12 cellular contexts compared by ENCODE assay signal in the genomic region with DNA sequence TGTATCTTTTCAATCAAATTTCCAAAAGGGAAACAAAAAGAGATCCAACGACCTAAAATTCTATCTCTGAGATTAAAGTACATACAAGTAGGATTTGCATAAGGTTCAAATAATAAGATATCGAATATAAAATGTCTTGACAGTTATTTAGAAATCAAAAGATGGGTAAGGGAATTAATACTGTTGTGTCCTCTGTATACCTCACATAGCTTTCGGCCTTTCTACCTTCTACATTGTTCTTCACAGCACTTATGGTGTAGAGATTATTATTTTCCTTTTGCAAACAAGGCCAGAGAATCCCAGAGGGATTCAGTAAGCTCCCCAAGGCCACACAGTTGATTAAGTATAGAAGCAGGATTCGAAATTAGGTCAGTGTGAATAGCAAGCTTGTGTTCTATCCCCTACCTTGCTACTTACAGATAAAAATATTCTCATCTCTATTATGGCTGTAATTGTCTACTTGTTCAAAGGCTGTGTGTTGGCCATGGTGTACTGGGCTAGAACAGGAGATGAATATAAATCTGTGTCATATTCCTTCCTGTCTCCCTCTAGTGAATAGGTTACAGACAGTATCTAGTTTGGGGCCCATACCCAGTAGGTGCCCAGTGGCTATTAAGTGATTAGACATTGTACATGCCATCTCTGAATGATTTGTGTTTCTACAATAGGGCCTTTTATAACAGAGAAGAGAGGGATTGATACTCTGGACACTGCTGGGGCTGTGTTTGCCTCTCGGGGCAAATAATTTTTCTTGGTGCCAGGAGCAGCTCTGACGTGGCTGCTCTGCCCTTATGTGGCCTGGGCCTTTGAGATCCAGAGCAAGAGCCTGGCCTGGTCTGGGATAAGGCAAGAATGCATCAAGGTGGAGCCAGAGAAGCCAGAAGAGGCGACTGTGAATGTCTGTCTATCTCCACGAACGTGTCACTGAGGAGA.
DNase-seq lines count a peak whose midpoint lies in the region; ATAC-seq and TF ChIP-seq lines count a peak whose summit lies in the region.
"Had no signal": no experiment of that assay in that cellular context is flagged by ENCODE, and none has a peak within 500 bp of the region (broad histone marks: within the 10 kb centered on the region; RNA-seq: fewer than 3 reads in every experiment).

No MANE protein-coding gene starts in this region.

- CTCF ChIA-PET in Caco-2 (lab: Charles Lee) = no interaction called here

- no peaks in the 10 kb centered on the region for H4K20me1 ChIP-seq in neural progenitor cell (ENCODE audit: low read depth)

- peak overlapping the region; percentile 44 for H2AFZ ChIP-seq in neural progenitor cell (replicated peaks)

- intact Hi-C loops in left ventricle myocardium inferior (cut with micrococcal nuclease) (no loop called here), left cardiac atrium (cut with DNase I) (no loop called here), right lobe of liver (cut with DNase I) (no loop called here), Caco-2 (cut with micrococcal nuclease; ENCODE audit: unreplicated experiment) (no loop called here)

- H3K4me3 Mint-ChIP-seq in neural progenitor cell (no peak overlapping the region), Caco-2 (ENCODE audit: unreplicated experiment) (no peak overlapping the region)
- H3K4me3 Mint-ChIP-seq: nephron had no signal

- peaks cover 16% of the 10 kb centered on the region for H3K9me3 Mint-ChIP-seq in neural progenitor cell
- H3K9me3 Mint-ChIP-seq in Caco-2 (ENCODE audit: unreplicated experiment) = no peaks in the 10 kb centered on the region
- H3K9me3 Mint-ChIP-seq: nephron had no signal

- no TSS peak for BruUV-seq in Caco-2 (replicated peaks; lab: Mats Ljungman, UMichigan)

- DNase-seq in left ventricle myocardium inferior (no peak), left cardiac atrium (no peak), epithelial cell of prostate (ENCODE audit: low read depth, low spot score) (no peak), neural progenitor cell (ENCODE audit: low spot score) (no peak), right lobe of liver (no peak), Caco-2 (no peak)
- no peak for DNase-seq in effector memory CD4-positive, alpha-beta T cell
- DNase-seq: Peyer's patch had no signal

- H3K9me3 ChIP-seq in left ventricle myocardium inferior (replicated peaks) = no peaks in the 10 kb centered on the region
- no peaks in the 10 kb centered on the region for H3K9me3 ChIP-seq in neural progenitor cell (ENCODE audit: low read depth)
- H3K9me3 ChIP-seq in right lobe of liver = no peaks in the 10 kb centered on the region
- no peaks in the 10 kb centered on the region for H3K9me3 ChIP-seq in Caco-2
- H3K9me3 ChIP-seq in effector memory CD4-positive, alpha-beta T cell (ENCODE audit: control insufficient read depth, low read length) = no peaks in the 10 kb centered on the region
- H3K9me3 ChIP-seq: Peyer's patch had no signal

- POLR2A ChIA-PET in Caco-2 (lab: Charles Lee) = no interaction called here

- 66% methylated on average over 9 of the region's 9 CpGs for WGBS in right lobe of liver (ENCODE audit: insufficient coverage, low coverage, low lambda C conversion rate, missing lambda C conversion rate)

- TF ChIP-seq CTCF in left ventricle myocardium inferior (IDR thresholded peaks at IDR 0.05; ENCODE audit: borderline replicate concordance) (no peak), neural progenitor cell (IDR thresholded peaks at IDR 0.05) (no peak), right lobe of liver (IDR thresholded peaks at IDR 0.05) (no peak), Caco-2 (IDR thresholded peaks at IDR 0.05; ENCODE audit: insufficient read depth in 1 of 2, low read depth in 1 of 2, low read length in 1 of 2, severe bottlenecking in 1 of 2, unreplicated experiment in 1 of 2) (no peak)

- no peaks in the 10 kb centered on the region for H3K36me3 ChIP-seq in left ventricle myocardium inferior
- H3K36me3 ChIP-seq in neural progenitor cell = no peaks in the 10 kb centered on the region
- no peaks in the 10 kb centered on the region for H3K36me3 ChIP-seq in right lobe of liver
- H3K36me3 ChIP-seq in Caco-2 (ENCODE audit: control insufficient read depth, insufficient read depth, low read length) = no peaks in the 10 kb centered on the region
- H3K36me3 ChIP-seq in effector memory CD4-positive, alpha-beta T cell (ENCODE audit: control insufficient read depth, insufficient read depth, low read length) = no peaks in the 10 kb centered on the region
- H3K36me3 ChIP-seq: Peyer's patch had no signal

- H3K4me3 ChIP-seq in left ventricle myocardium inferior (no peak overlapping the region), neural progenitor cell (no peak overlapping the region), right lobe of liver (no peak overlapping the region), Caco-2 (ENCODE audit: low read depth, low read length) (no peak overlapping the region)
- H3K4me3 ChIP-seq in effector memory CD4-positive, alpha-beta T cell (ENCODE audit: insufficient read depth, low read depth, low read length, poor library complexity, severe bottlenecking) = no peak overlapping the region
- H3K4me3 ChIP-seq: K562, Peyer's patch had no signal

- H3K79me2 ChIP-seq in neural progenitor cell (ENCODE audit: low read depth) = no peaks in the 10 kb centered on the region

- H3K4me2 ChIP-seq in neural progenitor cell = no peak overlapping the region

- ATAC-seq in left cardiac atrium = no peak
- ATAC-seq in right lobe of liver = no peak
- ATAC-seq in HG03378 (IDR thresholded peaks at IDR 0.05; ENCODE audit: unreplicated experiment) = no peak
- ATAC-seq: K562 had no signal

- H3K27ac ChIP-seq in left ventricle myocardium inferior (replicated peaks) (peak overlapping the region; percentile 66), epithelial cell of prostate (peak overlapping the region; percentile 98), neural progenitor cell (no peak overlapping the region), right lobe of liver (no peak overlapping the region)
- H3K27ac ChIP-seq in effector memory CD4-positive, alpha-beta T cell (ENCODE audit: insufficient read depth, low read length, poor library complexity, severe bottlenecking) = no peak overlapping the region
- H3K27ac ChIP-seq: Peyer's patch, VCaP had no signal

- H3K27me3 Mint-ChIP-seq in neural progenitor cell (ENCODE audit: insufficient read depth, low read depth) (no peaks in the 10 kb centered on the region), Caco-2 (ENCODE audit: insufficient read depth, unreplicated experiment) (no peaks in the 10 kb centered on the region)

- no peaks in the 10 kb centered on the region for H3F3A ChIP-seq in neural progenitor cell (ENCODE audit: low read depth)

- H3K36me3 Mint-ChIP-seq in neural progenitor cell = peaks cover 2% of the 10 kb centered on the region
- H3K36me3 Mint-ChIP-seq in Caco-2 (ENCODE audit: insufficient read depth, unreplicated experiment) = no peaks in the 10 kb centered on the region

- no peak overlapping the region for H3K9ac ChIP-seq in neural progenitor cell

- H3K27me3 ChIP-seq in left ventricle myocardium inferior (ENCODE audit: low read depth) (no peaks in the 10 kb centered on the region), neural progenitor cell (no peaks in the 10 kb centered on the region), right lobe of liver (no peaks in the 10 kb centered on the region), Caco-2 (replicated peaks; ENCODE audit: control insufficient read depth, insufficient read depth, low read length) (no peaks in the 10 kb centered on the region)
- H3K27me3 ChIP-seq in effector memory CD4-positive, alpha-beta T cell (replicated peaks; ENCODE audit: control insufficient read depth, insufficient read depth, low read length, poor library complexity, severe bottlenecking) = no peaks in the 10 kb centered on the region
- H3K27me3 ChIP-seq: Peyer's patch had no signal

- no peaks in the 10 kb centered on the region for H3K4me1 ChIP-seq in left ventricle myocardium inferior
- peaks cover 9% of the 10 kb centered on the region for H3K4me1 ChIP-seq in neural progenitor cell
- no peaks in the 10 kb centered on the region for H3K4me1 ChIP-seq in right lobe of liver
- no peaks in the 10 kb centered on the region for H3K4me1 ChIP-seq in Caco-2
- no peaks in the 10 kb centered on the region for H3K4me1 ChIP-seq in effector memory CD4-positive, alpha-beta T cell (ENCODE audit: control insufficient read depth, insufficient read depth, low read length, poor library complexity, severe bottlenecking)
- H3K4me1 ChIP-seq: Peyer's patch had no signal

- H3K27ac Mint-ChIP-seq in neural progenitor cell (peak overlapping the region; percentile 22), Caco-2 (ENCODE audit: unreplicated experiment) (no peak overlapping the region)

- no peak for TF ChIP-seq POLR2A in right lobe of liver (IDR thresholded peaks at IDR 0.05)

- H3K4me1 Mint-ChIP-seq in neural progenitor cell (peaks cover 34% of the 10 kb centered on the region), Caco-2 (ENCODE audit: low read depth, unreplicated experiment) (no peaks in the 10 kb centered on the region)

Comparison
In these comparisons a context has a peak if more than half of its experiments do, and no peak if none do; other contexts are left out.
1. H3K27ac ChIP-seq: peak in left ventricle myocardium inferior (single experiment) and epithelial cell of prostate (single experiment); none in neural progenitor cell (single experiment), right lobe of liver (0 of 3) and effector memory CD4-positive, alpha-beta T cell (single experiment).